24 cellular contexts compared by ENCODE assay signal in the genomic region with DNA sequence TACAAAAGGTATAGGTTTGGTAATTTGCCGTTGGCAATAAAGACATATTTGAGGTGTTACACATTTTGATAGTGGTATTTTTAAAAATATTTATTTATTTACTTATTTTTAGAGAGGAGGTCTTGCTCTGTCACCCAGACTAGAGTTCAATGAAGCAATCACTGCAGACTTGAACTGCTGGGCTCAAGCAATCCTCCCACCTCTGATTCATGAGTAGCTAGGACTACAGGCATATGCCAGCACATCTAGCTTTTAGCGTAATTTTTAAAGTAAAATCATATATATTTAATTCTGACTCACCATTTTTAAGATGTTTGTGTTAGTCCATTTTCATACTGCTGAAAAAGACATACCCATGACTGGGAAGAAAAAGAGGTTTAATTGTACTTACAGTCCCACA.
A peak's percentile ranks its signal among the peaks of the same experiment; 100 is the strongest.
DNase-seq lines count a peak whose midpoint lies in the region; ATAC-seq, FAIRE-seq and TF ChIP-seq lines count a peak whose summit lies in the region.
"Had no signal": no experiment of that assay in that cellular context is flagged by ENCODE, and none has a peak within 500 bp of the region (broad histone marks: within the 10 kb centered on the region; RNA-seq: fewer than 3 reads in every experiment).

No MANE protein-coding gene starts in this region.

- DNase-seq in ELR (ENCODE audit: low read depth) (peak; percentile 8), IMR-90 (peak; percentile 6), amniotic epithelial cell (ENCODE audit: low read depth) (peak; percentile 55), kidney glomerular epithelial cell (lab: John Stamatoyannopoulos, UW) (peak; percentile 31), midbrain (lab: John Stamatoyannopoulos, UW) (no peak), NCI-H146 (lab: John Stamatoyannopoulos, UW) (no peak), HTR-8/SVneo (ENCODE audit: insufficient read length, low spot score) (no peak)
- no peak for DNase-seq in activated naive CD4-positive, alpha-beta T cell treated with anti-CD3 and anti-CD28 coated beads, Interleukin-2, amount 10 ng/mL, durations not matched to agents 7 days and 5 days
- DNase-seq: AML-193; Caco-2; Calu3; CD4-positive, alpha-beta T cell; CD8-positive, alpha-beta T cell; DMS79 treated with DMSO at 0.1 percent for 48 hours; GDM1 had no signal

- no peak overlapping the region for H4K8ac ChIP-seq in IMR-90 (ENCODE audit: low read depth in 2 of 2, low read length in 2 of 2)

- no peaks in the 10 kb centered on the region for H3K79me1 ChIP-seq in IMR-90 (ENCODE audit: low read depth in 1 of 2, low read length in 2 of 2)

- H3K14ac ChIP-seq in IMR-90 (replicated peaks; ENCODE audit: low read depth, low read length), result no peak overlapping the region

- no CpG with 5 or more reads among the region's 2 CpGs for WGBS in IMR-90 (ENCODE audit: extremely low coverage in 2 of 2, insufficient read length in 1 of 2), 2 experiments

- H3K56ac ChIP-seq in IMR-90 (ENCODE audit: extremely low read depth, insufficient read depth, low read length), result no peak overlapping the region

- peaks cover 8% of the 10 kb centered on the region; the same call in 1 of the 2 replicates for H3K9me3 ChIP-seq in IMR-90 (ENCODE audit: control insufficient read depth, insufficient read depth, low read length)
- H3K9me3 ChIP-seq: A549, Caco-2 had no signal

- no peak overlapping the region for H4K91ac ChIP-seq in IMR-90 (ENCODE audit: insufficient read depth, low read depth, low read length)

- no peak overlapping the region for H2BK120ac ChIP-seq in IMR-90 (ENCODE audit: low read depth, low read length)

- H3K23ac ChIP-seq in IMR-90 (ENCODE audit: low read depth, low read length), result no peak overlapping the region

- H2AK5ac ChIP-seq in IMR-90 (ENCODE audit: low read depth, low read length), result no peak overlapping the region

- no peak overlapping the region for H2BK15ac ChIP-seq in IMR-90 (ENCODE audit: low read depth, low read length)

- H3K9me3 Mint-ChIP-seq in activated naive CD4-positive, alpha-beta T cell treated with anti-CD3 and anti-CD28 coated beads, Interleukin-2, amount 10 ng/mL, durations not matched to agents 7 days and 5 days, result peaks cover 11% of the 10 kb centered on the region

- BruUV-seq in IMR-90 (replicated peaks; lab: Mats Ljungman, UMichigan), result no TSS peak

- H3K4me2 ChIP-seq in IMR-90 (ENCODE audit: low read depth, low read length), result no peak overlapping the region
- H3K4me2 ChIP-seq: A549; BLaER1 treated with 17β-estradiol and CSF1 and Interleukin-3, amounts not matched to agents 10 nM and 100 nM had no signal

- ATAC-seq in IMR-90 (ENCODE audit: low read depth), result no peak
- ATAC-seq: A549; CD8-positive, alpha-beta T cell; GM12878 had no signal

- no peak overlapping the region for H3K18ac ChIP-seq in IMR-90 (ENCODE audit: low read depth, low read length)

- H3K27ac Mint-ChIP-seq in activated naive CD4-positive, alpha-beta T cell treated with anti-CD3 and anti-CD28 coated beads, Interleukin-2, amount 10 ng/mL, durations not matched to agents 7 days and 5 days, result no peak overlapping the region
- H3K27ac Mint-ChIP-seq: B cell; CD4-positive, alpha-beta T cell; CD8-positive, alpha-beta T cell had no signal

- no peaks in the 10 kb centered on the region for H3K27me3 ChIP-seq in IMR-90 (ENCODE audit: control insufficient read depth, insufficient read depth, low read length)
- H3K27me3 ChIP-seq: BLaER1 treated with 17β-estradiol and CSF1 and Interleukin-3, amounts not matched to agents 10 nM and 100 nM had no signal

- in situ Hi-C loops in IMR-90 (cut with MboI; ENCODE audit: low sequenced_read_pairs), result no loop called here

- H2AK9ac ChIP-seq in IMR-90 (replicated peaks; ENCODE audit: low read depth, low read length, poor library complexity), result no peak overlapping the region

- no peak overlapping the region for H2BK5ac ChIP-seq in IMR-90 (ENCODE audit: low read depth, low read length, poor library complexity, severe bottlenecking)

- no peak overlapping the region for H3K4me3 ChIP-seq in IMR-90 (ENCODE audit: insufficient read depth, low read depth, low read length)
- H3K4me3 ChIP-seq: A549; BLaER1 treated with 17β-estradiol and CSF1 and Interleukin-3, amounts not matched to agents 10 nM and 100 nM; GM12878 had no signal

- no peaks in the 10 kb centered on the region for H3K36me3 Mint-ChIP-seq in activated naive CD4-positive, alpha-beta T cell treated with anti-CD3 and anti-CD28 coated beads, Interleukin-2, amount 10 ng/mL, durations not matched to agents 7 days and 5 days
- H3K36me3 Mint-ChIP-seq: CD8-positive, alpha-beta T cell had no signal

- H4K5ac ChIP-seq in IMR-90 (ENCODE audit: low read depth, low read length), result no peak overlapping the region

- H3K4me3 Mint-ChIP-seq in activated naive CD4-positive, alpha-beta T cell treated with anti-CD3 and anti-CD28 coated beads, Interleukin-2, amount 10 ng/mL, durations not matched to agents 7 days and 5 days, result no peak overlapping the region
- H3K4me3 Mint-ChIP-seq: B cell; CD4-positive, alpha-beta T cell; CD8-positive, alpha-beta T cell had no signal

- CTCF ChIA-PET in IMR-90 (lab: Yijun Ruan, JAX), result no interaction called here
- CTCF ChIA-PET in activated naive CD4-positive, alpha-beta T cell treated with anti-CD3 and anti-CD28 coated beads, Interleukin-2, amount 10 ng/mL, durations not matched to agents 7 days and 5 days (lab: Charles Lee), result no interaction called here

- no peaks in the 10 kb centered on the region for H3K9me1 ChIP-seq in IMR-90 (ENCODE audit: insufficient read depth, low read length)

- no peak overlapping the region for H3K4ac ChIP-seq in IMR-90 (ENCODE audit: low read depth, low read length)

- TF ChIP-seq CTCF in IMR-90 (conservative IDR thresholded peaks at IDR 0.05; ENCODE audit: low read depth, low read length), result no peak

- POLR2A ChIA-PET in IMR-90 (lab: Charles Lee; ENCODE audit: unreplicated experiment), result no interaction called here

- no peak overlapping the region for H2BK20ac ChIP-seq in IMR-90 (ENCODE audit: low read depth, low read length)

- no peak for TF ChIP-seq RAD21 in IMR-90 (IDR thresholded peaks at IDR 0.05; ENCODE audit: low read length)

- dilution Hi-C loops in IMR-90 (cut with HindIII; ENCODE audit: low sequenced_read_pairs, unreplicated experiment), result no loop called here

- no peaks in the 10 kb centered on the region for H3K36me3 ChIP-seq in IMR-90 (ENCODE audit: control insufficient read depth, insufficient read depth, low read length)
- H3K36me3 ChIP-seq: BLaER1 treated with 17β-estradiol and CSF1 and Interleukin-3, amounts not matched to agents 10 nM and 100 nM had no signal

- H3K27ac ChIP-seq in IMR-90 (ENCODE audit: insufficient read depth, low read length), result no peak overlapping the region
- H3K27ac ChIP-seq: 22Rv1; A549; BLaER1 treated with 17β-estradiol and CSF1 and Interleukin-3, amounts not matched to agents 10 nM and 100 nM; C4-2B had no signal

- no peak overlapping the region for H2AFZ ChIP-seq in IMR-90 (replicated peaks; ENCODE audit: low read length, poor library complexity)

- FAIRE-seq in HTR-8/SVneo (lab: Jason Lieb, UNC), result no peak
- FAIRE-seq: A549, D721Med, GM12878, GM12892, GM18507 had no signal

- no peak for TF ChIP-seq POLR2A in IMR-90 (IDR thresholded peaks at IDR 0.05; ENCODE audit: low read depth, low read length)

- no peaks in the 10 kb centered on the region for H3K4me1 ChIP-seq in IMR-90 (ENCODE audit: control insufficient read depth, insufficient read depth, low read length)
- H3K4me1 ChIP-seq: A549, Caco-2 had no signal

- no peaks in the 10 kb centered on the region for H3K4me1 Mint-ChIP-seq in activated naive CD4-positive, alpha-beta T cell treated with anti-CD3 and anti-CD28 coated beads, Interleukin-2, amount 10 ng/mL, durations not matched to agents 7 days and 5 days
- H3K4me1 Mint-ChIP-seq: B cell had no signal

- no peaks in the 10 kb centered on the region for H4K20me1 ChIP-seq in IMR-90 (ENCODE audit: insufficient read depth, low read length)
- H4K20me1 ChIP-seq: BLaER1 treated with 17β-estradiol and CSF1 and Interleukin-3, amounts not matched to agents 10 nM and 100 nM had no signal

- H3K9ac ChIP-seq in IMR-90 (ENCODE audit: low read depth, low read length), result no peak overlapping the region
- H3K9ac ChIP-seq: BLaER1 treated with 17β-estradiol and CSF1 and Interleukin-3, amounts not matched to agents 10 nM and 100 nM had no signal

- H3K27me3 Mint-ChIP-seq in activated naive CD4-positive, alpha-beta T cell treated with anti-CD3 and anti-CD28 coated beads, Interleukin-2, amount 10 ng/mL, durations not matched to agents 7 days and 5 days, result no peaks in the 10 kb centered on the region
- H3K27me3 Mint-ChIP-seq: B cell; CD4-positive, alpha-beta T cell had no signal

- intact Hi-C loops in IMR-90 (cut with micrococcal nuclease), result no loop called here

TF ChIP-seq in IMR-90, 13 proteins besides CTCF, POLR2A, EP300 and RAD21:
- TF ChIP-seq, protein P1, sequence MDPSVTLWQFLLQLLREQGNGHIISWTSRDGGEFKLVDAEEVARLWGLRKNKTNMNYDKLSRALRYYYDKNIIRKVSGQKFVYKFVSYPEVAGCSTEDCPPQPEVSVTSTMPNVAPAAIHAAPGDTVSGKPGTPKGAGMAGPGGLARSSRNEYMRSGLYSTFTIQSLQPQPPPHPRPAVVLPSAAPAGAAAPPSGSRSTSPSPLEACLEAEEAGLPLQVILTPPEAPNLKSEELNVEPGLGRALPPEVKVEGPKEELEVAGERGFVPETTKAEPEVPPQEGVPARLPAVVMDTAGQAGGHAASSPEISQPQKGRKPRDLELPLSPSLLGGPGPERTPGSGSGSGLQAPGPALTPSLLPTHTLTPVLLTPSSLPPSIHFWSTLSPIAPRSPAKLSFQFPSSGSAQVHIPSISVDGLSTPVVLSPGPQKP (IDR thresholded peaks at IDR 0.05; ENCODE audit: borderline replicate concordance, low read depth, low read length), result no peak
- TF ChIP-seq BHLHE40 (IDR thresholded peaks at IDR 0.05; ENCODE audit: low read depth, low read length), result no peak
- TF ChIP-seq NFE2L2 (IDR thresholded peaks at IDR 0.05; ENCODE audit: low read depth, low read length), result no peak
- TF ChIP-seq MXI1 (IDR thresholded peaks at IDR 0.05; ENCODE audit: borderline replicate concordance, low read depth, low read length), result no peak
- TF ChIP-seq USF2 (IDR thresholded peaks at IDR 0.05; ENCODE audit: low read depth, low read length), result no peak
- no peak for TF ChIP-seq FOS (IDR thresholded peaks at IDR 0.05; ENCODE audit: low read depth, low read length)
- TF ChIP-seq CEBPB (IDR thresholded peaks at IDR 0.05; ENCODE audit: low read depth, low read length), result no peak
- no peak for TF ChIP-seq RFX5 (IDR thresholded peaks at IDR 0.05; ENCODE audit: low read depth, low read length)

Comparison
In these comparisons a context has a peak if more than half of its experiments do, and no peak if none do; other contexts are left out.
1. DNase-seq: peak in ELR (single experiment), IMR-90 (single experiment), amniotic epithelial cell (single experiment) and kidney glomerular epithelial cell (single experiment); none in midbrain (single experiment), NCI-H146 (single experiment), activated naive CD4-positive, alpha-beta T cell treated with anti-CD3 and anti-CD28 coated beads, Interleukin-2, amount 10 ng/mL, durations not matched to agents 7 days and 5 days (single experiment) and HTR-8/SVneo (single experiment).